26 cellular contexts compared by ENCODE assay signal in the genomic region with DNA sequence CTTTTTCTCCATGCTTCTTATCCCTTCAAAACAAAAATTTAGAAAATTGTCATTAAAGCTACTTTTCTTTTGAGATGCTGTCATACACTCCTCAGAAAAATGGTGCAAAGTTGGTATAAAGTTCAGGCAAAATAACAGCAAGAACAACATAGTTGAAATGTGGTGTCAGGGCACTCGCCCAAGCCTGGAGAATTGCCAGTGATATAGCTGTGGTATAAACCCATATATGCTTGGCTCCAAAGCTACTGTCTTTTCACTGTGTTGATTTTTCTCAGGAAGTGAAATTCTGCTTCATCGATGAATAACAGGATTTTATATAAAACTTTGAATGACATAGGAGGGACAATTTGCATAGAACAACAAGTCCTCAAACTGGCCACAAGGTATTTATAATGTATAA.
"Had no signal": no experiment of that assay in that cellular context is flagged by ENCODE, and none has a peak within 500 bp of the region (broad histone marks: within the 10 kb centered on the region; RNA-seq: fewer than 3 reads in every experiment).

No MANE protein-coding gene starts in this region.

- H3K36me3 Mint-ChIP-seq: activated CD8-positive, alpha-beta memory T cell treated with anti-CD3 and anti-CD28 coated beads, Interleukin-2, amount 10 ng/mL, durations not matched to agents 7 days and 5 days; activated naive CD4-positive, alpha-beta T cell treated with anti-CD3 and anti-CD28 coated beads, Interleukin-2, amount 50 U/mL, for 24 hours had no signal

- H3K27me3 ChIP-seq: ascending aorta, body of pancreas had no signal

- H3K4me3 ChIP-seq: ascending aorta, body of pancreas had no signal

- H3K4me1 Mint-ChIP-seq: activated CD4-positive, alpha-beta T cell treated with anti-CD3 and anti-CD28 coated beads, Interleukin-2, amount 10 ng/mL, durations not matched to agents 24 days and 14 days; activated CD8-positive, alpha-beta memory T cell treated with anti-CD3 and anti-CD28 coated beads, Interleukin-2, amount 10 ng/mL, durations not matched to agents 7 days and 5 days; activated naive CD4-positive, alpha-beta T cell treated with anti-CD3 and anti-CD28 coated beads, Interleukin-2, amount 50 U/mL, for 24 hours; IgD-negative memory B cell; T-helper 17 cell; WTC11 had no signal

- H3K27ac ChIP-seq: ascending aorta, body of pancreas had no signal

- DNase-seq: activated CD4-positive, alpha-beta T cell treated with anti-CD3 and anti-CD28 coated beads for 1 hour; activated CD4-positive, alpha-beta T cell treated with anti-CD3 and anti-CD28 coated beads, Interleukin-2, amount 10 ng/mL, durations not matched to agents 24 days and 14 days; activated CD4-positive, alpha-beta T cell treated with anti-CD3 and anti-CD28 coated beads, Interleukin-2, amount 50 U/mL, for 48 hours; activated CD8-positive, alpha-beta memory T cell treated with anti-CD3 and anti-CD28 coated beads, Interleukin-2, amount 10 ng/mL, durations not matched to agents 7 days and 5 days; activated effector memory CD4-positive, alpha-beta T cell treated with Interleukin-2 at 50 U/mL for 16 hours; activated naive CD4-positive, alpha-beta T cell; activated T-cell treated with anti-CD3 and anti-CD28 coated beads, Interleukin-2, amount 50 U/mL, for 24 hours; amniotic stem cell; body of pancreas; KG1; MV-4-11; NCI-H1417 treated with DMSO at 0.1 percent for 48 hours; NCI-H1694; NCI-H2029; NCI-H2107; NCI-H2171 treated with DMSO at 0.1 percent for 48 hours; NCI-H345; NCI-H510A treated with DMSO at 0.1 percent for 48 hours; SIG-M5; T-helper 17 cell; T-helper 9 cell had no signal

- H3K9me3 ChIP-seq: ascending aorta, body of pancreas had no signal

- H3K4me1 ChIP-seq: ascending aorta, body of pancreas had no signal

- H3K27ac Mint-ChIP-seq: activated CD4-positive, alpha-beta T cell treated with anti-CD3 and anti-CD28 coated beads, Interleukin-2, amount 10 ng/mL, durations not matched to agents 24 days and 14 days; activated CD8-positive, alpha-beta memory T cell treated with anti-CD3 and anti-CD28 coated beads, Interleukin-2, amount 10 ng/mL, durations not matched to agents 7 days and 5 days; activated naive CD4-positive, alpha-beta T cell treated with anti-CD3 and anti-CD28 coated beads, Interleukin-2, amount 50 U/mL, for 24 hours; activated T-cell treated with anti-CD3 and anti-CD28 coated beads, Interleukin-2, amount 50 U/mL, for 24 hours; activated T-helper 1 cell treated with anti-CD3 and anti-CD28 coated beads, Interleukin-12 subunit alpha, Interleukin-12 subunit beta, Interleukin-2, Interleukin-4 antibody, amounts not matched to agents 30 ng/mL and 10 ng/mL and 1 ng/mL, durations not matched to agents 14 hours and 24 hours and 36 hours; IgD-negative memory B cell; T-helper 17 cell; WTC11 had no signal

- H3K4me3 Mint-ChIP-seq: activated CD4-positive, alpha-beta T cell treated with anti-CD3 and anti-CD28 coated beads, Interleukin-2, amount 10 ng/mL, durations not matched to agents 24 days and 14 days; activated CD8-positive, alpha-beta memory T cell treated with anti-CD3 and anti-CD28 coated beads, Interleukin-2, amount 10 ng/mL, durations not matched to agents 7 days and 5 days; activated naive CD4-positive, alpha-beta T cell treated with anti-CD3 and anti-CD28 coated beads, Interleukin-2, amount 50 U/mL, for 24 hours; activated T-cell treated with anti-CD3 and anti-CD28 coated beads, Interleukin-2, amount 50 U/mL, for 24 hours; activated T-helper 1 cell treated with anti-CD3 and anti-CD28 coated beads, Interleukin-12 subunit alpha, Interleukin-12 subunit beta, Interleukin-2, Interleukin-4 antibody, amounts not matched to agents 30 ng/mL and 10 ng/mL and 1 ng/mL, durations not matched to agents 14 hours and 24 hours and 36 hours; IgD-negative memory B cell; T-helper 17 cell; WTC11 had no signal

- ATAC-seq: activated CD8-positive, alpha-beta memory T cell treated with anti-CD3 and anti-CD28 coated beads, Interleukin-2, amount 10 ng/mL, durations not matched to agents 7 days and 5 days; body of pancreas; T-helper 17 cell; WTC11 had no signal

- H3K36me3 ChIP-seq: ascending aorta had no signal

- H3K27me3 Mint-ChIP-seq: activated CD4-positive, alpha-beta T cell treated with anti-CD3 and anti-CD28 coated beads, Interleukin-2, amount 10 ng/mL, durations not matched to agents 24 days and 14 days; activated CD8-positive, alpha-beta memory T cell treated with anti-CD3 and anti-CD28 coated beads, Interleukin-2, amount 10 ng/mL, durations not matched to agents 7 days and 5 days; activated naive CD4-positive, alpha-beta T cell treated with anti-CD3 and anti-CD28 coated beads, Interleukin-2, amount 50 U/mL, for 24 hours; activated T-cell treated with anti-CD3 and anti-CD28 coated beads, Interleukin-2, amount 50 U/mL, for 24 hours; IgD-negative memory B cell; T-helper 17 cell had no signal
